18 cellular contexts compared by ENCODE assay signal in genomic region chr3:37115451-37115850, GRCh38. TPM values are rescaled to one million over a fixed set of nuclear protein-coding genes. Genes with fewer than 3 reads are reported as not detected.
DNase-seq lines count a peak whose midpoint lies in the region; ATAC-seq, FAIRE-seq and TF ChIP-seq lines count a peak whose summit lies in the region.
"Had no signal": no experiment of that assay in that cellular context is flagged by ENCODE, and none has a peak within 500 bp of the region (broad histone marks: within the 10 kb centered on the region; RNA-seq: fewer than 3 reads in every experiment).

No MANE protein-coding gene starts in this region.

- H3K4me3 ChIP-seq in breast epithelium = no peak overlapping the region
- no peak overlapping the region for H3K4me3 ChIP-seq in bronchial epithelial cell (ENCODE audit: low read depth, low read length)
- H3K4me3 ChIP-seq: mucosa of descending colon, skin epidermis had no signal

- TF ChIP-seq POLR2A in breast epithelium (IDR thresholded peaks at IDR 0.05) = no peak

- POLR2A ChIA-PET in MCF 10A (lab: Yijun Ruan, JAX) = interaction anchor here (1.0 to 1.8 kb wide), 6 partner anchors 8 to 129 kb away, joined by 3 to 5 read pairs (median 4); no protein-coding TSS in a partner anchor

- H3K27ac Mint-ChIP-seq in MCF 10A (ENCODE audit: low read depth, unreplicated experiment) = peak overlapping the region; percentile 83
- H3K27ac Mint-ChIP-seq in type B pancreatic cell = peak overlapping the region; percentile 18
- H3K27ac Mint-ChIP-seq in T-helper 2 cell treated with Interferon-gamma antibody and Interleukin-4, amounts not matched to agents 5 μg/mL and 100 μg/mL, for 36 hours = no peak overlapping the region
- H3K27ac Mint-ChIP-seq: activated CD4-positive, alpha-beta T cell treated with anti-CD3 and anti-CD28 coated beads for 36 hours; CD8-positive, alpha-beta T cell; stimulated activated memory B cell treated with anti-CD40 and anti-IgM and Interleukin-4, amounts not matched to agents 10 μg/mL and 1 μg/mL and 100 μg/mL, for 72 hours had no signal

- H3K4me1 Mint-ChIP-seq in MCF 10A (ENCODE audit: insufficient read depth, unreplicated experiment) = peaks cover 8% of the 10 kb centered on the region
- H3K4me1 Mint-ChIP-seq in type B pancreatic cell (ENCODE audit: unreplicated experiment) = peaks cover 8% of the 10 kb centered on the region
- H3K4me1 Mint-ChIP-seq in T-helper 2 cell treated with Interferon-gamma antibody and Interleukin-4, amounts not matched to agents 5 μg/mL and 100 μg/mL, for 36 hours (ENCODE audit: low read depth) = no peaks in the 10 kb centered on the region
- H3K4me1 Mint-ChIP-seq: stimulated activated memory B cell treated with anti-CD40 and anti-IgM and Interleukin-4, amounts not matched to agents 10 μg/mL and 1 μg/mL and 100 μg/mL, for 72 hours had no signal

- H3K9me3 Mint-ChIP-seq in MCF 10A (ENCODE audit: unreplicated experiment) (no peaks in the 10 kb centered on the region), type B pancreatic cell (no peaks in the 10 kb centered on the region)
- no peaks in the 10 kb centered on the region for H3K9me3 Mint-ChIP-seq in T-helper 2 cell treated with Interferon-gamma antibody and Interleukin-4, amounts not matched to agents 5 μg/mL and 100 μg/mL, for 36 hours
- H3K9me3 Mint-ChIP-seq: CD8-positive, alpha-beta T cell; stimulated activated memory B cell treated with anti-CD40 and anti-IgM and Interleukin-4, amounts not matched to agents 10 μg/mL and 1 μg/mL and 100 μg/mL, for 72 hours had no signal

- FAIRE-seq in bronchial epithelial cell (lab: Jason Lieb, UNC) = no peak

- CTCF ChIA-PET in MCF 10A (lab: Yijun Ruan, JAX) = no interaction called here

- no peaks in the 10 kb centered on the region for H3K9me3 ChIP-seq in breast epithelium
- H3K9me3 ChIP-seq: mucosa of descending colon had no signal

- H3K4me1 ChIP-seq in breast epithelium = no peaks in the 10 kb centered on the region
- H3K4me1 ChIP-seq in foreskin keratinocyte = peaks cover 14% of the 10 kb centered on the region

- H3K27me3 ChIP-seq in breast epithelium (no peaks in the 10 kb centered on the region), bronchial epithelial cell (ENCODE audit: control insufficient read depth, insufficient read depth, low read length) (no peaks in the 10 kb centered on the region), foreskin keratinocyte (no peaks in the 10 kb centered on the region)

- H3K27ac ChIP-seq in breast epithelium (no peak overlapping the region), foreskin keratinocyte (peak overlapping the region; percentile 83)

- ATAC-seq in foreskin keratinocyte = peak; percentile 77
- no peak for ATAC-seq in HG03342 (IDR thresholded peaks at IDR 0.05; ENCODE audit: unreplicated experiment)
- ATAC-seq: CD8-positive, alpha-beta T cell; HCT116; left cardiac atrium; mucosa of descending colon; stimulated activated memory B cell treated with anti-CD40 and anti-IgM and Interleukin-4, amounts not matched to agents 10 μg/mL and 1 μg/mL and 100 μg/mL, for 72 hours had no signal

- H3K4me3 Mint-ChIP-seq in MCF 10A (ENCODE audit: unreplicated experiment) (no peak overlapping the region), type B pancreatic cell (no peak overlapping the region)
- no peak overlapping the region for H3K4me3 Mint-ChIP-seq in T-helper 2 cell treated with Interferon-gamma antibody and Interleukin-4, amounts not matched to agents 5 μg/mL and 100 μg/mL, for 36 hours
- H3K4me3 Mint-ChIP-seq: activated CD4-positive, alpha-beta T cell treated with anti-CD3 and anti-CD28 coated beads for 36 hours; CD8-positive, alpha-beta T cell; stimulated activated memory B cell treated with anti-CD40 and anti-IgM and Interleukin-4, amounts not matched to agents 10 μg/mL and 1 μg/mL and 100 μg/mL, for 72 hours had no signal

- intact Hi-C loops in MCF 10A (cut with micrococcal nuclease) (no loop called here), breast epithelium (cut with DNase I; ENCODE audit: low total_unique reads) (no loop called here)

- H3K27me3 Mint-ChIP-seq in MCF 10A (ENCODE audit: insufficient read depth, unreplicated experiment) = no peaks in the 10 kb centered on the region
- H3K27me3 Mint-ChIP-seq in type B pancreatic cell = no peaks in the 10 kb centered on the region
- H3K27me3 Mint-ChIP-seq in T-helper 2 cell treated with Interferon-gamma antibody and Interleukin-4, amounts not matched to agents 5 μg/mL and 100 μg/mL, for 36 hours (ENCODE audit: low read depth) = no peaks in the 10 kb centered on the region
- H3K27me3 Mint-ChIP-seq: activated CD4-positive, alpha-beta T cell treated with anti-CD3 and anti-CD28 coated beads for 36 hours; stimulated activated memory B cell treated with anti-CD40 and anti-IgM and Interleukin-4, amounts not matched to agents 10 μg/mL and 1 μg/mL and 100 μg/mL, for 72 hours had no signal

- BruUV-seq in MCF 10A (replicated peaks; lab: Mats Ljungman, UMichigan) = no TSS peak

- H3K36me3 Mint-ChIP-seq in MCF 10A (ENCODE audit: insufficient read depth, unreplicated experiment) (peaks cover 8% of the 10 kb centered on the region), type B pancreatic cell (peaks cover 13% of the 10 kb centered on the region)
- peaks cover 1% of the 10 kb centered on the region for H3K36me3 Mint-ChIP-seq in T-helper 2 cell treated with Interferon-gamma antibody and Interleukin-4, amounts not matched to agents 5 μg/mL and 100 μg/mL, for 36 hours (ENCODE audit: low read depth)

- no peak for TF ChIP-seq CTCF in MCF 10A (IDR thresholded peaks at IDR 0.05; ENCODE audit: unreplicated experiment)
- TF ChIP-seq CTCF in breast epithelium (IDR thresholded peaks at IDR 0.05) = no peak
- TF ChIP-seq CTCF in bronchial epithelial cell (IDR thresholded peaks at IDR 0.05; ENCODE audit: insufficient read depth, low read length, severe bottlenecking) = no peak
- peak; percentile 17 for TF ChIP-seq CTCF in foreskin keratinocyte (conservative IDR thresholded peaks at IDR 0.05)
- TF ChIP-seq CTCF in type B pancreatic cell (conservative IDR thresholded peaks at IDR 0.05) = peak; percentile 41

- no peaks in the 10 kb centered on the region for H3K36me3 ChIP-seq in breast epithelium
- no peaks in the 10 kb centered on the region for H3K36me3 ChIP-seq in bronchial epithelial cell (ENCODE audit: control insufficient read depth, insufficient read depth, low read length)

- DNase-seq in MCF 10A (ENCODE audit: unreplicated experiment) = peak; percentile 10
- DNase-seq in breast epithelium (ENCODE audit: low spot score in 2 of 2) = no peak
- peak; percentile 67 for DNase-seq in bronchial epithelial cell (ENCODE audit: low read depth)
- peak; percentile 49 to 67 for DNase-seq in foreskin keratinocyte
- no peak for DNase-seq in type B pancreatic cell (ENCODE audit: extremely low spot score, unreplicated experiment)
- no peak for DNase-seq in HUDEP-2 (lab: John Stamatoyannopoulos, UW; ENCODE audit: unreplicated experiment in 76 of 76)
- DNase-seq in T-helper 2 cell treated with Interferon-gamma antibody and Interleukin-4, amounts not matched to agents 5 μg/mL and 100 μg/mL, for 36 hours (ENCODE audit: low spot score) = no peak
- DNase-seq: activated CD4-positive, alpha-beta T cell treated with anti-CD3 and anti-CD28 coated beads for 36 hours; activated T-cell treated with anti-CD3 and anti-CD28 coated beads for 4 hours; CD8-positive, alpha-beta T cell; left cardiac atrium; mucosa of descending colon; NCI-H1092 treated with DMSO at 0.1 percent for 48 hours; SIG-M5 had no signal

RNA-seq across cellular contexts. Expression of gene LRRFIP2, which starts 58.9 kb away (rescaled TPM):
- total RNA-seq in MCF 10A (2022) (76.6 and 92.2 TPM in 2 replicates), breast epithelium (10 to 100 TPM; 50.2 to 65.9 (median 65.9) TPM), bronchial epithelial cell (67.7 and 113 TPM in 2 replicates), foreskin keratinocyte (76.7 and 80.5 TPM in 2 replicates), type B pancreatic cell (ENCODE audit: low replicate concordance) (63.5 and 68.5 TPM in 2 replicates)
- 41.6 and 49.1 TPM in 2 replicates for polyA plus RNA-seq in foreskin keratinocyte

Comparison
In these comparisons a context has a peak if more than half of its experiments do, and no peak if none do; other contexts are left out.
1. DNase-seq: peak in MCF 10A (single experiment), bronchial epithelial cell (single experiment) and foreskin keratinocyte (2 of 2); none in breast epithelium (0 of 2), type B pancreatic cell (single experiment), HUDEP-2 (0 of 76) and T-helper 2 cell treated with Interferon-gamma antibody and Interleukin-4, amounts not matched to agents 5 μg/mL and 100 μg/mL, for 36 hours (single experiment).
2. CTCF ChIP-seq: peak in foreskin keratinocyte (single experiment) and type B pancreatic cell (single experiment); none in MCF 10A (single experiment), breast epithelium (0 of 3) and bronchial epithelial cell (single experiment).